Comparison of ENCODE assay signal across 1 cellular context in the genomic region with DNA sequence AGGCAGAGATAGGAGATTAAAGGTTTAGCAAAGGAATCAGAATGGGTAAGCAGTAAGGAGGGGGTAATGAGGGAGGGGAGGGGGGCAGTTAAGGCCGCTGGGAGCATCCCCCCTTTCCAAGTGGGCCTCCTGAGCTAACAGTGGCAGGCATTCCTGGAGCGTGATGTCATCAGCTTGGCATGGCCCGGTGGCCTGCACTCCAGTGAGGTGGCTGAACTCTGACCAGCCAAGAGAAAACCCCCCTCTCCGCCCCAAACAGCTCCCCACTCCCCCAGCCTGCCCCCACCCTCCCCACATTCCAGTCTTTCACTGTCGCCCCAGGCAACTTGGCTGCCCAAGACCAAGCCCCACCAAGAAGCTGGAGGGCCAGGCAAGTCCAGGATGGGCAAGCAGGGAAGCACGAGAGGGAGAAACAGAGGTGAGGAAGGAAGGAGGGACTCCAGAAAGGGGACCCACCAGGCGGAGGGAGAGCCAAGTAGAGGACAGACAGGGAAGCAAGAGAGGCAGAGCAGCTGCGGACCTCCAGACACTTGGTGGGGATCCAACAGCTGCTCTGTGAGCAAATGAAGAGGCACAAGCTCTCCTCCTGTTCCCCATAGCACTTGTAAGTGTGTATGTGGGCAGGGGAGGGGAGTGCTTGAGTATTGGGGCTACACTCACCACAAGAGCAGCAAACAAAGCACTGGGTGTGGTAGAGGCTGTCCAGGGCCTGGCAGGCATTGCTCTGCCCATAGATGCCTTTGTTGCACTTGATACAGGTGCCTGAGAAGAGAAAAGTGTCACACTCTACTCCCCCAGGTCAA.
TF ChIP-seq lines count a peak whose summit lies in the region.

No MANE protein-coding gene starts in this region.

TF ChIP-seq in liver, 16 proteins besides CTCF, POLR2A, EP300 and RAD21:
- TF ChIP-seq ZBTB33 (IDR thresholded peaks at IDR 0.05) (no peak), REST (IDR thresholded peaks at IDR 0.05) (no peak), FOXA2 (IDR thresholded peaks at IDR 0.05) (no peak), HNF4A (conservative IDR thresholded peaks at IDR 0.05) (peak; percentile 56 to 82), EGR1 (IDR thresholded peaks at IDR 0.05; ENCODE audit: low read depth in 2 of 2) (no peak), YY1 (IDR thresholded peaks at IDR 0.05) (no peak), GABPA (IDR thresholded peaks at IDR 0.05 in 1 of 2, conservative IDR thresholded peaks at IDR 0.05 in 1 of 2) (no peak), TAF1 (conservative IDR thresholded peaks at IDR 0.05) (no peak), HNF4G (IDR thresholded peaks at IDR 0.05) (no peak), JUND (IDR thresholded peaks at IDR 0.05) (peak; percentile 91 to 94), SP1 (IDR thresholded peaks at IDR 0.05) (peak; percentile 63), RXRA (IDR thresholded peaks at IDR 0.05) (peak; percentile 59 to 61), ATF3 (IDR thresholded peaks at IDR 0.05) (peak; percentile 54), FOXA1 (IDR thresholded peaks at IDR 0.05) (no peak), NR2F2 (IDR thresholded peaks at IDR 0.05) (no peak)
- TF ChIP-seq, protein P1, sequence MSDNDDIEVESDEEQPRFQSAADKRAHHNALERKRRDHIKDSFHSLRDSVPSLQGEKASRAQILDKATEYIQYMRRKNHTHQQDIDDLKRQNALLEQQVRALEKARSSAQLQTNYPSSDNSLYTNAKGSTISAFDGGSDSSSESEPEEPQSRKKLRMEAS (IDR thresholded peaks at IDR 0.05), result no peak
